Comparison of ENCODE assay signal across 9 cellular contexts in genomic region chr2:17470855-17471641, GRCh38. TPM values are rescaled to one million over a fixed set of nuclear protein-coding genes. Genes with fewer than 3 reads are reported as not detected.
DNase-seq lines count a peak whose midpoint lies in the region; ATAC-seq, FAIRE-seq and TF ChIP-seq lines count a peak whose summit lies in the region.
"Had no signal": no experiment of that assay in that cellular context is flagged by ENCODE, and none has a peak within 500 bp of the region (broad histone marks: within the 10 kb centered on the region; RNA-seq: fewer than 3 reads in every experiment).

No MANE protein-coding gene starts in this region.

- H4K5ac ChIP-seq in IMR-90 (ENCODE audit: low read depth, low read length), result no peak overlapping the region

- in situ Hi-C loops in IMR-90 (cut with MboI; ENCODE audit: low sequenced_read_pairs), result loop anchor here (10.0 kb wide), 1 partner anchor 204 kb away; no protein-coding TSS in a partner anchor

- no peak overlapping the region for H3K9ac ChIP-seq in IMR-90 (ENCODE audit: low read depth, low read length)

- dilution Hi-C loops in IMR-90 (cut with HindIII; ENCODE audit: low sequenced_read_pairs, unreplicated experiment), result no loop called here

- peak; percentile 60 for TF ChIP-seq RAD21 in IMR-90 (IDR thresholded peaks at IDR 0.05; ENCODE audit: low read length)

- no peak overlapping the region for H2BK15ac ChIP-seq in IMR-90 (ENCODE audit: low read depth, low read length)

- H2AK9ac ChIP-seq in IMR-90 (replicated peaks; ENCODE audit: low read depth, low read length, poor library complexity), result no peak overlapping the region

- H3K23ac ChIP-seq in IMR-90 (ENCODE audit: low read depth, low read length), result no peak overlapping the region

- no peak overlapping the region for H2BK5ac ChIP-seq in IMR-90 (ENCODE audit: low read depth, low read length, poor library complexity, severe bottlenecking)

- no peak overlapping the region for H2AK5ac ChIP-seq in IMR-90 (ENCODE audit: low read depth, low read length)

- ATAC-seq in IMR-90 (ENCODE audit: low read depth) (peak; percentile 48), left colon (peak; percentile 63), GM21367 (IDR thresholded peaks at IDR 0.05; ENCODE audit: unreplicated experiment) (no peak), HG02588 (IDR thresholded peaks at IDR 0.05; ENCODE audit: unreplicated experiment) (no peak)

- no peak for TF ChIP-seq POLR2A in IMR-90 (IDR thresholded peaks at IDR 0.05; ENCODE audit: low read depth, low read length)

- no peak overlapping the region for H3K56ac ChIP-seq in IMR-90 (ENCODE audit: extremely low read depth, insufficient read depth, low read length)

- H3K36me3 ChIP-seq in IMR-90 (ENCODE audit: control insufficient read depth, insufficient read depth, low read length), result no peaks in the 10 kb centered on the region

- peaks cover 2% of the 10 kb centered on the region; the same call in 1 of the 2 replicates for H3K9me3 ChIP-seq in IMR-90 (ENCODE audit: control insufficient read depth, insufficient read depth, low read length)

- FAIRE-seq in D721Med (lab: Jason Lieb, UNC), result no peak

- no peak overlapping the region for H2BK20ac ChIP-seq in IMR-90 (ENCODE audit: low read depth, low read length)

- TF ChIP-seq CTCF in D721Med (IDR thresholded peaks at IDR 0.05; ENCODE audit: insufficient read depth, missing control alignments), result peak; percentile 37
- peak; percentile 45 for TF ChIP-seq CTCF in IMR-90 (conservative IDR thresholded peaks at IDR 0.05; ENCODE audit: low read depth, low read length)
- peak; percentile 58 for TF ChIP-seq CTCF in VCaP (conservative IDR thresholded peaks at IDR 0.05)

- CTCF ChIA-PET in IMR-90 (lab: Yijun Ruan, JAX), result no interaction called here

- no peaks in the 10 kb centered on the region for H3K9me1 ChIP-seq in IMR-90 (ENCODE audit: insufficient read depth, low read length)

- no peak for DNase-seq in D721Med (ENCODE audit: insufficient read length, low spot score)
- peak; percentile 40 for DNase-seq in IMR-90
- no peak for DNase-seq in left colon
- no peak for DNase-seq in stimulated activated CD4-positive, alpha-beta T cell treated with anti-CD3 and anti-CD28 coated beads, Interleukin-15, amount 100 ng/mL, for 24 hours
- no peak for DNase-seq in central memory CD4-positive, alpha-beta T cell

- no peak overlapping the region for H4K91ac ChIP-seq in IMR-90 (ENCODE audit: insufficient read depth, low read depth, low read length)

- WGBS in IMR-90 (ENCODE audit: extremely low coverage in 2 of 2, insufficient read length in 1 of 2), 2 experiments, result no CpG with 5 or more reads among the region's 6 CpGs

- no peaks in the 10 kb centered on the region for H3K27me3 ChIP-seq in IMR-90 (ENCODE audit: control insufficient read depth, insufficient read depth, low read length)

- H3K4me3 ChIP-seq in IMR-90 (ENCODE audit: insufficient read depth, low read depth, low read length), result no peak overlapping the region

- H3K27ac ChIP-seq in IMR-90 (ENCODE audit: insufficient read depth, low read length), result no peak overlapping the region
- H3K27ac ChIP-seq in VCaP, result no peak overlapping the region

- intact Hi-C loops in IMR-90 (cut with micrococcal nuclease), result loop anchor here (1.0 to 10.0 kb wide), 2 partner anchors 200 to 364 kb away; no protein-coding TSS in a partner anchor
- intact Hi-C loops in left colon (cut with DNase I, micrococcal nuclease), result no loop called here

- H3K4ac ChIP-seq in IMR-90 (ENCODE audit: low read depth, low read length), result no peak overlapping the region

- peak overlapping the region; percentile 33 for H2AFZ ChIP-seq in IMR-90 (replicated peaks; ENCODE audit: low read length, poor library complexity)

- POLR2A ChIA-PET in IMR-90 (lab: Charles Lee; ENCODE audit: unreplicated experiment), result no interaction called here

- BruUV-seq in IMR-90 (replicated peaks; lab: Mats Ljungman, UMichigan), result no TSS peak

- no peak overlapping the region for H3K4me2 ChIP-seq in IMR-90 (ENCODE audit: low read depth, low read length)

- no peak overlapping the region for H3K14ac ChIP-seq in IMR-90 (replicated peaks; ENCODE audit: low read depth, low read length)

- H4K8ac ChIP-seq in IMR-90 (ENCODE audit: low read depth in 2 of 2, low read length in 2 of 2), result no peak overlapping the region

- H2BK120ac ChIP-seq in IMR-90 (ENCODE audit: low read depth, low read length), result no peak overlapping the region

- H4K20me1 ChIP-seq in IMR-90 (ENCODE audit: insufficient read depth, low read length), result no peaks in the 10 kb centered on the region

- H3K18ac ChIP-seq in IMR-90 (ENCODE audit: low read depth, low read length), result no peak overlapping the region

- H3K4me1 ChIP-seq in IMR-90 (ENCODE audit: control insufficient read depth, insufficient read depth, low read length), result no peaks in the 10 kb centered on the region

- H3K79me1 ChIP-seq in IMR-90 (ENCODE audit: low read depth in 1 of 2, low read length in 2 of 2), result no peaks in the 10 kb centered on the region

TF ChIP-seq in IMR-90, 13 proteins besides CTCF, POLR2A, EP300 and RAD21:
- peak; percentile 29; the same call in 1 of the 2 replicates for TF ChIP-seq SMC3 (IDR thresholded peaks at IDR 0.05; ENCODE audit: low read depth, low read length)
- TF ChIP-seq MXI1 (IDR thresholded peaks at IDR 0.05; ENCODE audit: borderline replicate concordance, low read depth, low read length), result no peak
- TF ChIP-seq USF2 (IDR thresholded peaks at IDR 0.05; ENCODE audit: low read depth, low read length), result no peak

RNA-seq across cellular contexts. Expression of gene RAD51AP2, which starts 47.2 kb away (rescaled TPM):
- total RNA-seq in IMR-90 (2012; rRNA removed) (not detected in 2 replicates), left colon (not detected)
- not detected in 2 replicates for polyA plus RNA-seq in IMR-90 (2012; rRNA removed)
- not detected in 2 replicates for polyA plus RNA-seq in IMR-90 (2012; cell fraction: cytosol; rRNA removed)
- not detected in 2 replicates for polyA plus RNA-seq in IMR-90 (2012; cell fraction: nucleus; rRNA removed; ENCODE audit: low replicate concordance)
- total RNA-seq: T-helper 2 cell treated with Interferon-gamma antibody and Interleukin-4, amounts not matched to agents 100 ng/mL and 5 ng/mL, for 36 hours had no signal

Comparison
In these comparisons a context has a peak if more than half of its experiments do, and no peak if none do; other contexts are left out.
1. ATAC-seq: peak in IMR-90 (single experiment) and left colon (single experiment); none in GM21367 (single experiment) and HG02588 (single experiment).
2. Peak in every context shown above with its lines, with median percentiles within 50 percentile points of each other: CTCF ChIP-seq.